ENCODE assay signal across 23 cellular contexts in genomic region chr16:68387301-68387700, GRCh38.
DNase-seq lines count a peak whose midpoint lies in the region; ATAC-seq, FAIRE-seq and TF ChIP-seq lines count a peak whose summit lies in the region.
"Had no signal": no experiment of that assay in that cellular context is flagged by ENCODE, and none has a peak within 500 bp of the region (broad histone marks: within the 10 kb centered on the region; RNA-seq: fewer than 3 reads in every experiment).

No MANE protein-coding gene starts in this region.

- H4K20me1 ChIP-seq in HepG2 (ENCODE audit: insufficient read depth, low read length), result no peaks in the 10 kb centered on the region

- ATAC-seq in HepG2, result peak; percentile 33
- no peak for ATAC-seq in stimulated activated memory B cell treated with anti-CD40 and anti-IgM and Interleukin-4, amounts not matched to agents 10 μg/mL and 1 μg/mL and 100 μg/mL, for 72 hours
- ATAC-seq: activated CD8-positive, alpha-beta T cell treated with anti-CD3 and anti-CD28 coated beads for 36 hours; CD8-positive, alpha-beta T cell had no signal

- H3K4me1 ChIP-seq in HEK293 (ENCODE audit: control insufficient read depth, insufficient read depth, low read length) (no peaks in the 10 kb centered on the region), HepG2 (ENCODE audit: insufficient read depth, low read length) (peaks cover 22% of the 10 kb centered on the region; the same call in 1 of the 2 replicates)
- H3K4me1 ChIP-seq: suprapubic skin had no signal

- no peak for TF ChIP-seq EP300 in HepG2 (IDR thresholded peaks at IDR 0.05; ENCODE audit: low read depth in 2 of 2, low read length in 2 of 2)
- TF ChIP-seq EP300 in HepG2 (CRISPR knock-in tag; IDR thresholded peaks at IDR 0.05; ENCODE audit: borderline replicate concordance), result no peak

- H2AFZ ChIP-seq in HepG2 (ENCODE audit: low read length), result no peak overlapping the region

- CTCF ChIA-PET in HEK293 (lab: Yijun Ruan, JAX) (no interaction called here), HepG2 (lab: Yijun Ruan, JAX; ENCODE audit: low intra/inter-chr PET ratio, low total read pairs) (no interaction called here)

- in situ Hi-C loops in HepG2 (cut with HindIII; ENCODE audit: extremely low pct_ligation_motif_present, low pct_unique_long_range_greater_than_20kb), result no loop called here

- H3K9ac ChIP-seq in HepG2 (ENCODE audit: insufficient read depth, low read depth, low read length), result no peak overlapping the region

- H3K27ac ChIP-seq in HEK293 (ENCODE audit: extremely low read depth, low read depth, low read length), result no peak overlapping the region
- no peak overlapping the region for H3K27ac ChIP-seq in HepG2 (ENCODE audit: extremely low read length, insufficient read depth, low read length)
- H3K27ac ChIP-seq: dorsolateral prefrontal cortex, epithelial cell of prostate, suprapubic skin had no signal

- H3K4me3 Mint-ChIP-seq in chondrocyte (ENCODE audit: unreplicated experiment), result no peak overlapping the region
- H3K4me3 Mint-ChIP-seq in stimulated activated memory B cell treated with anti-CD40 and anti-IgM and Interleukin-4, amounts not matched to agents 10 μg/mL and 1 μg/mL and 100 μg/mL, for 72 hours, result no peak overlapping the region
- H3K4me3 Mint-ChIP-seq: activated CD8-positive, alpha-beta T cell treated with anti-CD3 and anti-CD28 coated beads for 36 hours; CD8-positive, alpha-beta T cell; mesothelial cell of epicardium had no signal

- no peaks in the 10 kb centered on the region for H3K79me2 ChIP-seq in HepG2 (ENCODE audit: insufficient read depth, low read length)

- TF ChIP-seq CTCF in HEK293 (tag by site-specific recombination; IDR thresholded peaks at IDR 0.05) (no peak), chondrocyte (IDR thresholded peaks at IDR 0.05) (no peak), HepG2 (CRISPR knock-in tag; IDR thresholded peaks at IDR 0.05) (no peak)

- peaks cover 0 to 22% of the 10 kb centered on the region in 2 experiments; a peak in 4 of 5 replicates for H3K27me3 ChIP-seq in HepG2 (ENCODE audit: control insufficient read depth in 1 of 2, insufficient read depth in 2 of 2, low read length in 2 of 2)
- H3K27me3 ChIP-seq: dorsolateral prefrontal cortex, suprapubic skin had no signal

- POLR2A ChIA-PET in HEK293 (lab: Yijun Ruan, JAX) (no interaction called here), HepG2 (lab: Yijun Ruan, JAX) (no interaction called here)

- H3K4me1 Mint-ChIP-seq in chondrocyte (ENCODE audit: low read depth), result no peaks in the 10 kb centered on the region
- H3K4me1 Mint-ChIP-seq in stimulated activated memory B cell treated with anti-CD40 and anti-IgM and Interleukin-4, amounts not matched to agents 10 μg/mL and 1 μg/mL and 100 μg/mL, for 72 hours, result peaks cover 39% of the 10 kb centered on the region

- H3K4me2 ChIP-seq in HepG2 (ENCODE audit: low read depth, low read length), result no peak overlapping the region

- H3K9me3 ChIP-seq in HEK293 (ENCODE audit: control insufficient read depth, insufficient read depth, low read depth, low read length) (no peaks in the 10 kb centered on the region), HepG2 (ENCODE audit: low read length) (no peaks in the 10 kb centered on the region)
- H3K9me3 ChIP-seq: suprapubic skin had no signal

- H3K27ac Mint-ChIP-seq in chondrocyte (ENCODE audit: unreplicated experiment), result no peak overlapping the region
- peak overlapping the region; percentile 27 for H3K27ac Mint-ChIP-seq in stimulated activated memory B cell treated with anti-CD40 and anti-IgM and Interleukin-4, amounts not matched to agents 10 μg/mL and 1 μg/mL and 100 μg/mL, for 72 hours
- H3K27ac Mint-ChIP-seq: activated CD8-positive, alpha-beta T cell treated with anti-CD3 and anti-CD28 coated beads for 36 hours; CD8-positive, alpha-beta T cell; mesothelial cell of epicardium had no signal

- TF ChIP-seq RAD21 in HepG2 (CRISPR knock-in tag; IDR thresholded peaks at IDR 0.05), result no peak

- no TSS peak for BruUV-seq in HepG2 (replicated peaks; lab: Mats Ljungman, UMichigan)

- FAIRE-seq in HepG2 (lab: Jason Lieb, UNC) (no peak), H54 (lab: Jason Lieb, UNC) (no peak)

- peaks cover 9% of the 10 kb centered on the region for H3K27me3 Mint-ChIP-seq in chondrocyte (ENCODE audit: low read depth)
- no peaks in the 10 kb centered on the region for H3K27me3 Mint-ChIP-seq in stimulated activated memory B cell treated with anti-CD40 and anti-IgM and Interleukin-4, amounts not matched to agents 10 μg/mL and 1 μg/mL and 100 μg/mL, for 72 hours
- H3K27me3 Mint-ChIP-seq: activated CD8-positive, alpha-beta T cell treated with anti-CD3 and anti-CD28 coated beads for 36 hours had no signal

- H3K4me3 ChIP-seq in HEK293 (ENCODE audit: low read depth, low read length), result no peak overlapping the region
- H3K4me3 ChIP-seq in HepG2 (replicated peaks in 1 of 3; ENCODE audit: insufficient read depth in 1 of 3, low read depth in 2 of 3, low read length in 3 of 3), result no peak overlapping the region
- H3K4me3 ChIP-seq: dorsolateral prefrontal cortex, suprapubic skin had no signal

- H3K36me3 ChIP-seq in HEK293 (ENCODE audit: control insufficient read depth in 2 of 2, insufficient read depth in 1 of 2, low read length in 2 of 2) (no peaks in the 10 kb centered on the region), HepG2 (replicated peaks in 1 of 2; ENCODE audit: control insufficient read depth in 1 of 2, insufficient read depth in 2 of 2, low read length in 2 of 2) (no peaks in the 10 kb centered on the region)
- H3K36me3 ChIP-seq: suprapubic skin had no signal

- DNase-seq in chondrocyte (ENCODE audit: low spot score) (peak; percentile 85), HepG2 (ENCODE audit: low spot score) (no peak), hypothalamus (lab: John Stamatoyannopoulos, UW) (no peak), H54 (ENCODE audit: insufficient read length, low spot score) (no peak), D341Med (ENCODE audit: low spot score) (no peak)
- DNase-seq: activated CD4-positive, CD25-positive, alpha-beta regulatory T cell; activated CD8-positive, alpha-beta T cell treated with anti-CD3 and anti-CD28 coated beads for 36 hours; activated naive CD4-positive, alpha-beta T cell treated with Interleukin-2 at 50 U/mL for 16 hours; activated T-cell treated with anti-CD3 and anti-CD28 coated beads, Interleukin-2, amount 50 U/mL, for 1 hour; CD8-positive, alpha-beta T cell; dorsolateral prefrontal cortex; GF-D8; Karpas-422; kidney glomerular epithelial cell; MV-4-11; NCI-H1694; NCI-H2171 treated with DMSO at 0.1 percent for 48 hours; NCI-H526 had no signal

- intact Hi-C loops in HepG2 (cut with micrococcal nuclease; ENCODE audit: unreplicated experiment), result loop anchor here (10.0 kb wide), 1 partner anchor 58 kb away; the partner anchor contains the start of gene SMPD3

- TF ChIP-seq POLR2A in HepG2 (IDR thresholded peaks at IDR 0.05; ENCODE audit: insufficient read depth in 1 of 2, low read depth in 2 of 2, low read length in 2 of 2) (no peak), H54 (IDR thresholded peaks at IDR 0.05; ENCODE audit: low read depth, low read length) (no peak)

- WGBS in HepG2 (ENCODE audit: low lambda C conversion rate), result 20% methylated on average over 6 of the region's 9 CpGs

- no peaks in the 10 kb centered on the region for H3K36me3 Mint-ChIP-seq in chondrocyte (ENCODE audit: low read depth)
- no peaks in the 10 kb centered on the region for H3K36me3 Mint-ChIP-seq in stimulated activated memory B cell treated with anti-CD40 and anti-IgM and Interleukin-4, amounts not matched to agents 10 μg/mL and 1 μg/mL and 100 μg/mL, for 72 hours
- H3K36me3 Mint-ChIP-seq: CD8-positive, alpha-beta T cell; mesothelial cell of epicardium had no signal

- no peaks in the 10 kb centered on the region for H3K9me3 Mint-ChIP-seq in chondrocyte (ENCODE audit: low read depth)
- no peaks in the 10 kb centered on the region for H3K9me3 Mint-ChIP-seq in stimulated activated memory B cell treated with anti-CD40 and anti-IgM and Interleukin-4, amounts not matched to agents 10 μg/mL and 1 μg/mL and 100 μg/mL, for 72 hours
- H3K9me3 Mint-ChIP-seq: activated CD8-positive, alpha-beta T cell treated with anti-CD3 and anti-CD28 coated beads for 36 hours; CD8-positive, alpha-beta T cell; mesothelial cell of epicardium had no signal

TF ChIP-seq in HEK293, 187 proteins besides CTCF, POLR2A, EP300 and RAD21:
- TF ChIP-seq KLF1 (tag by site-specific recombination; IDR thresholded peaks at IDR 0.05) (peak; percentile 37), ZNF169 (tag by site-specific recombination; IDR thresholded peaks at IDR 0.05) (no peak)

TF ChIP-seq in HepG2, 621 proteins besides CTCF, POLR2A, EP300 and RAD21:
- no peak for TF ChIP-seq AGO2 (optimal IDR thresholded peaks at IDR 0.05; ENCODE audit: low read depth, low read length)
- no peak for TF ChIP-seq ZMYM3 (CRISPR knock-in tag; IDR thresholded peaks at IDR 0.05)
TF ChIP-seq in HepG2: peak in this region for 0.
